26 cellular contexts compared by ENCODE assay signal in genomic region chr13:68319384-68319783, GRCh38.
DNase-seq lines count a peak whose midpoint lies in the region; ATAC-seq, FAIRE-seq and TF ChIP-seq lines count a peak whose summit lies in the region.
"Had no signal": no experiment of that assay in that cellular context is flagged by ENCODE, and none has a peak within 500 bp of the region (broad histone marks: within the 10 kb centered on the region; RNA-seq: fewer than 3 reads in every experiment).

No MANE protein-coding gene starts in this region.

- no peaks in the 10 kb centered on the region for H3F3A ChIP-seq in SU-DHL-6 (ENCODE audit: insufficient read depth)

- H4K20me1 ChIP-seq in HepG2 (ENCODE audit: insufficient read depth, low read length) (no peaks in the 10 kb centered on the region), SU-DHL-6 (ENCODE audit: low read depth, low read length) (no peaks in the 10 kb centered on the region)
- H4K20me1 ChIP-seq: BLaER1 had no signal

- no peak for FAIRE-seq in HepG2 (lab: Jason Lieb, UNC)
- FAIRE-seq: A204.1, GM12878, GM12892, GM18507 had no signal

- H3K36me3 ChIP-seq in HepG2 (replicated peaks in 1 of 2; ENCODE audit: control insufficient read depth in 1 of 2, insufficient read depth in 2 of 2, low read length in 2 of 2) (no peaks in the 10 kb centered on the region), right lobe of liver (no peaks in the 10 kb centered on the region), SU-DHL-6 (ENCODE audit: low read length) (no peaks in the 10 kb centered on the region)
- H3K36me3 ChIP-seq: BE2C, BLaER1 had no signal

- no peak overlapping the region for H3K9ac ChIP-seq in HepG2 (ENCODE audit: insufficient read depth, low read depth, low read length)
- H3K9ac ChIP-seq in SU-DHL-6 (ENCODE audit: low read length), result no peak overlapping the region
- H3K9ac ChIP-seq: BLaER1 had no signal

- H3K27me3 ChIP-seq in HepG2 (ENCODE audit: control insufficient read depth in 1 of 2, insufficient read depth in 2 of 2, low read length in 2 of 2) (no peaks in the 10 kb centered on the region), right lobe of liver (no peaks in the 10 kb centered on the region), SU-DHL-6 (ENCODE audit: low read length) (no peaks in the 10 kb centered on the region), foreskin keratinocyte (no peaks in the 10 kb centered on the region)
- H3K27me3 ChIP-seq: BE2C, BLaER1 had no signal

- H3K4me1 ChIP-seq in HepG2 (ENCODE audit: insufficient read depth, low read length) (no peaks in the 10 kb centered on the region), right lobe of liver (no peaks in the 10 kb centered on the region), foreskin keratinocyte (no peaks in the 10 kb centered on the region)
- H3K4me1 ChIP-seq: BE2C, BLaER1 had no signal

- no peak for TF ChIP-seq POLR2A in HepG2 (IDR thresholded peaks at IDR 0.05; ENCODE audit: insufficient read depth in 1 of 2, low read depth in 2 of 2, low read length in 2 of 2)
- TF ChIP-seq POLR2A in right lobe of liver (IDR thresholded peaks at IDR 0.05), result no peak

- CTCF ChIA-PET in HepG2 (lab: Yijun Ruan, JAX; ENCODE audit: low intra/inter-chr PET ratio, low total read pairs), result no interaction called here

- H3K79me2 ChIP-seq in HepG2 (ENCODE audit: insufficient read depth, low read length) (no peaks in the 10 kb centered on the region), SU-DHL-6 (ENCODE audit: insufficient read depth, low read length) (no peaks in the 10 kb centered on the region)

- H3K9me2 ChIP-seq in SU-DHL-6 (replicated peaks; ENCODE audit: insufficient read depth, low read length), result no peaks in the 10 kb centered on the region

- no peak for ATAC-seq in HepG2
- no peak for ATAC-seq in right lobe of liver
- ATAC-seq in HG03521 (IDR thresholded peaks at IDR 0.05; ENCODE audit: unreplicated experiment), result no peak
- ATAC-seq in foreskin keratinocyte, result no peak
- ATAC-seq in GM21576 (IDR thresholded peaks at IDR 0.05; ENCODE audit: unreplicated experiment), result no peak
- ATAC-seq: GM12878 had no signal

- no peak for TF ChIP-seq CTCF in HepG2 (CRISPR knock-in tag; IDR thresholded peaks at IDR 0.05)
- TF ChIP-seq CTCF in right lobe of liver (IDR thresholded peaks at IDR 0.05), result no peak
- no peak for TF ChIP-seq CTCF in SU-DHL-6 (IDR thresholded peaks at IDR 0.05; ENCODE audit: insufficient read depth, low read length, poor library complexity, severe bottlenecking)
- no peak for TF ChIP-seq CTCF in foreskin keratinocyte (conservative IDR thresholded peaks at IDR 0.05)

- H3K9me3 ChIP-seq in HepG2 (ENCODE audit: low read length) (peaks cover 27% of the 10 kb centered on the region), right lobe of liver (peaks cover 0 to 5% (median 0%) of the 10 kb centered on the region in 4 donors), SU-DHL-6 (ENCODE audit: insufficient read depth, low read length) (no peaks in the 10 kb centered on the region; the same call in 1 of the 2 replicates)
- H3K9me3 ChIP-seq: BE2C had no signal

- H3K4me3 ChIP-seq in HepG2 (replicated peaks in 1 of 3; ENCODE audit: insufficient read depth in 1 of 3, low read depth in 2 of 3, low read length in 3 of 3) (no peak overlapping the region), right lobe of liver (no peak overlapping the region), SU-DHL-6 (ENCODE audit: insufficient read depth, low read length, poor library complexity, severe bottlenecking) (no peak overlapping the region)
- H3K4me3 ChIP-seq: BLaER1, GM12878 had no signal

- TF ChIP-seq RAD21 in HepG2 (CRISPR knock-in tag; IDR thresholded peaks at IDR 0.05), result no peak

- no peak for DNase-seq in HepG2 (ENCODE audit: low spot score)
- no peak for DNase-seq in right lobe of liver
- peak; percentile 1 for DNase-seq in astrocyte of the hippocampus (ENCODE audit: low read depth, low spot score)
- DNase-seq in foreskin keratinocyte, result no peak
- DNase-seq: 8988T; ACHN; BE2C; C1 segment of cervical spinal cord; CD4-positive, alpha-beta memory T cell; CD4-positive, CD25-positive, alpha-beta regulatory T cell; CD8-positive, alpha-beta memory T cell; COR-L47; DMS153; DMS53; DMS79; DND-41; EL; GDM1 had no signal

- TF ChIP-seq EP300 in HepG2 (IDR thresholded peaks at IDR 0.05; ENCODE audit: low read depth in 2 of 2, low read length in 2 of 2) (no peak), HepG2 (CRISPR knock-in tag; IDR thresholded peaks at IDR 0.05; ENCODE audit: borderline replicate concordance) (no peak)

- H3K27ac ChIP-seq in HepG2 (ENCODE audit: extremely low read length, insufficient read depth, low read length), result no peak overlapping the region
- no peak overlapping the region for H3K27ac ChIP-seq in right lobe of liver
- no peak overlapping the region for H3K27ac ChIP-seq in SU-DHL-6 (ENCODE audit: low read depth, low read length)
- no peak overlapping the region for H3K27ac ChIP-seq in foreskin keratinocyte
- H3K27ac ChIP-seq: BLaER1 had no signal

- POLR2A ChIA-PET in HepG2 (lab: Yijun Ruan, JAX), result no interaction called here

- no peak overlapping the region for H2AFZ ChIP-seq in HepG2 (ENCODE audit: low read length)
- H2AFZ ChIP-seq in SU-DHL-6 (ENCODE audit: low read depth, low read length, severe bottlenecking), result peak overlapping the region; percentile 31

- in situ Hi-C loops in HepG2 (cut with HindIII; ENCODE audit: extremely low pct_ligation_motif_present, low pct_unique_long_range_greater_than_20kb), result no loop called here

- BruUV-seq in HepG2 (replicated peaks; lab: Mats Ljungman, UMichigan), result no TSS peak

- intact Hi-C loops in HepG2 (cut with micrococcal nuclease; ENCODE audit: unreplicated experiment) (no loop called here), right lobe of liver (cut with DNase I) (no loop called here)

- WGBS in HepG2 (ENCODE audit: low lambda C conversion rate), result 4% methylated on average over 2 of the region's 2 CpGs
- 60% methylated on average over 2 of the region's 2 CpGs for WGBS in right lobe of liver (ENCODE audit: insufficient coverage, low coverage, low lambda C conversion rate, missing lambda C conversion rate)

- no peak overlapping the region for H3K4me2 ChIP-seq in HepG2 (ENCODE audit: low read depth, low read length)
- H3K4me2 ChIP-seq in SU-DHL-6 (ENCODE audit: low read depth, low read length, poor library complexity, severe bottlenecking), result no peak overlapping the region
- H3K4me2 ChIP-seq: BLaER1 had no signal

TF ChIP-seq in HepG2, 621 proteins besides CTCF, POLR2A, EP300 and RAD21:
- TF ChIP-seq ZNF337 (CRISPR knock-in tag; IDR thresholded peaks at IDR 0.05; ENCODE audit: borderline replicate concordance, low read depth), result peak; percentile 93; the same call in 1 of the 2 replicates
- no peak for TF ChIP-seq KDM6A (CRISPR knock-in tag; IDR thresholded peaks at IDR 0.05; ENCODE audit: low read depth)
- TF ChIP-seq RBAK (CRISPR knock-in tag; IDR thresholded peaks at IDR 0.05), result no peak
- no peak for TF ChIP-seq PBX2 (CRISPR knock-in tag; IDR thresholded peaks at IDR 0.05)
